ENCODE assay signal across 30 cellular contexts in the genomic region with DNA sequence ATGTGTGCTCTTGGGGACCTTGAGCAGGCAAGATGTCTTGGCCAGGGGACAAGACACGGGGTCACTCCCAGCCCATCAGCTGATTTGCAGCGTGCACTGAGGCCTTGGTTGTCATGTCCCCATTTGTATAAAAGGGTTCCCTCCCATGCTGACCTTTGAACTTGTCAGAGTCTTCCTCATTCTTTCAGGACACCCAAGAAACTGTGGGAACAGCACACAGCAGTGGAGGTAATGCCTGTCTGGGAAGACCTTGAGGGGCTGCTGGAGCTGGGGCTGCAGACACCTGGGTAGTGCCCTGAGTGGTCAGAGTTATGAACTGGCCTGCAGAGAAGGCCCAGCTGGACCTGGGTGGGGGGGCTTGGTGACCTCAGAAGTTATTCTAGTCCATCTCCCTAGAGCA. TPM values are rescaled to one million over a fixed set of nuclear protein-coding genes. Genes with fewer than 3 reads are reported as not detected.
"Had no signal": no experiment of that assay in that cellular context is flagged by ENCODE, and none has a peak within 500 bp of the region (broad histone marks: within the 10 kb centered on the region; RNA-seq: fewer than 3 reads in every experiment).

No MANE protein-coding gene starts in this region.

- ATAC-seq: esophagus mucosa, gastrocnemius medialis, heart right ventricle, left cardiac atrium, left lung, left ventricle myocardium superior had no signal

- H3K9me3 ChIP-seq: colonic mucosa, esophagus squamous epithelium, gastrocnemius medialis, heart right ventricle, left lung had no signal

- H3K36me3 Mint-ChIP-seq: memory B cell had no signal

- H3K4me1 ChIP-seq: colonic mucosa had no signal

- DNase-seq: colonic mucosa; cortex of kidney; dermis blood vessel endothelial cell; dorsolateral prefrontal cortex; effector CD4-positive, alpha-beta T cell; effector memory CD4-positive, alpha-beta T cell; erythroblast; esophagus squamous epithelium; foreskin fibroblast; foreskin melanocyte; gastrocnemius medialis; glutamatergic neuron; head of caudate nucleus; heart right ventricle; hippocampal formation; left cardiac atrium; left lung; left ventricle myocardium superior; mammary epithelial cell; mesendoderm; midbrain had no signal

- H3K27ac ChIP-seq: colonic mucosa, dorsolateral prefrontal cortex, epithelial cell of prostate, esophagus squamous epithelium, gastrocnemius medialis, heart right ventricle, left lung had no signal

- H3K36me3 ChIP-seq: colonic mucosa, esophagus squamous epithelium, gastrocnemius medialis, heart right ventricle, left lung had no signal

- H3K27me3 ChIP-seq: colonic mucosa, dorsolateral prefrontal cortex, gastrocnemius medialis had no signal

- H3K9me3 Mint-ChIP-seq: memory B cell had no signal

- H3K4me3 Mint-ChIP-seq: memory B cell had no signal

- H3K27ac Mint-ChIP-seq: memory B cell had no signal

- H3K4me3 ChIP-seq: colonic mucosa, dorsolateral prefrontal cortex, esophagus squamous epithelium, gastrocnemius medialis, heart right ventricle, left lung, lung had no signal

RNA-seq across cellular contexts. Expression of a gene that starts 49.2 kb away (rescaled TPM):
- total RNA-seq: chondrocyte, colonic mucosa, dermis blood vessel endothelial cell, dorsolateral prefrontal cortex, esophagus mucosa, esophagus squamous epithelium, gastrocnemius medialis, glomerular endothelial cell, heart right ventricle, left cardiac atrium, left lung, left ventricle myocardium superior, mammary epithelial cell, mononuclear cell, mucosa of gallbladder had no signal
- polyA plus RNA-seq: heart right ventricle, keratinocyte, mammary epithelial cell had no signal
